Comparison of ENCODE assay signal across 19 cellular contexts in the genomic region with DNA sequence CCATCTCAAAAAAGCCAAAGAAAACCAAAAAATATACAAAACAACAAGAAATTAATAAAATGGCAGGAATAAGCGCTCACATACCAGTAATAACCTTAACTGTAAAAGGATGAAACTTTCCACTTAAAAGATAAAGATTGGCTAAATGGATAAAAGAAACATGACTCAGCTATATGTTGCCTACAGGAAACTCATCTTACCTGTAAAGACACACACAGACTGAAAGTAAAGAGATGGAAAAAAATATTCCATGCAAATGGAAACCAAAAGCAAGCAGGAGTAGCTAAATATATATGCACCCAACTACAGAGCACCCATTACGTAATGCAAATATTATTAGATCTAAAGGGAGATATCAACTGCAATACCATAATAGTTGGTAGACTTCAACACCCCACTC. TPM values are rescaled to one million over a fixed set of nuclear protein-coding genes. Genes with fewer than 3 reads are reported as not detected.
A peak's percentile ranks its signal among the peaks of the same experiment; 100 is the strongest.
DNase-seq lines count a peak whose midpoint lies in the region; ATAC-seq and TF ChIP-seq lines count a peak whose summit lies in the region.
"Had no signal": no experiment of that assay in that cellular context is flagged by ENCODE, and none has a peak within 500 bp of the region (broad histone marks: within the 10 kb centered on the region; RNA-seq: fewer than 3 reads in every experiment).

No MANE protein-coding gene starts in this region.

- peaks cover 52% of the 10 kb centered on the region for H3K36me3 Mint-ChIP-seq in CD4-positive, CD25-positive, alpha-beta regulatory T cell
- peaks cover 31% of the 10 kb centered on the region for H3K36me3 Mint-ChIP-seq in activated T-helper 17 cell treated with anti-CD3 and anti-CD28 coated beads, Interleukin-2, amount 50 U/mL, for 72 hours (ENCODE audit: low read depth)
- peaks cover 9 to 30% (median 29%) of the 10 kb centered on the region in 3 donors for H3K36me3 Mint-ChIP-seq in immature natural killer cell

- no peak for DNase-seq in activated CD4-positive, CD25-positive, alpha-beta regulatory T cell (lab: John Stamatoyannopoulos, UW)
- no peak for DNase-seq in CD4-positive, CD25-positive, alpha-beta regulatory T cell
- DNase-seq in immature natural killer cell, result no peak
- no peak for DNase-seq in NCI-H146 treated with DMSO at 0.1 percent for 48 hours (lab: John Stamatoyannopoulos, UW; ENCODE audit: unreplicated experiment)
- DNase-seq in lower leg skin (ENCODE audit: low spot score in 2 of 2), result no peak
- DNase-seq: 8988T, colonic mucosa, COR-L47, Karpas-422, NCI-H187, NCI-H774, thyroid gland had no signal

- H3K9me3 ChIP-seq in CD4-positive, CD25-positive, alpha-beta regulatory T cell (ENCODE audit: control insufficient read depth in 2 of 2, low read length in 2 of 2), result peaks cover 7 to 24% of the 10 kb centered on the region in 2 experiments
- H3K9me3 ChIP-seq: colonic mucosa, thyroid gland had no signal

- H3K4me1 Mint-ChIP-seq in CD4-positive, CD25-positive, alpha-beta regulatory T cell, result peaks cover 41 to 87% (median 56%) of the 10 kb centered on the region in 4 donors
- peaks cover 43% of the 10 kb centered on the region for H3K4me1 Mint-ChIP-seq in activated T-helper 17 cell treated with anti-CD3 and anti-CD28 coated beads, Interleukin-2, amount 50 U/mL, for 72 hours
- H3K4me1 Mint-ChIP-seq in immature natural killer cell, result peaks cover 71 to 91% of the 10 kb centered on the region in 2 donors

- ATAC-seq in activated CD4-positive, CD25-positive, alpha-beta regulatory T cell treated with anti-CD3 and anti-CD28 coated beads, Interleukin-2, amount 50 U/mL, for 24 hours, result peak; percentile 67 to 69
- no peak for ATAC-seq in CD4-positive, CD25-positive, alpha-beta regulatory T cell (ENCODE audit: low read depth in 2 of 2)
- ATAC-seq in activated T-helper 17 cell treated with anti-CD3 and anti-CD28 coated beads, Interleukin-2, amount 50 U/mL, for 72 hours (replicated peaks), result peak; percentile 59
- no peak for ATAC-seq in HG03039 (IDR thresholded peaks at IDR 0.05; ENCODE audit: unreplicated experiment)
- ATAC-seq: stimulated activated memory B cell treated with anti-CD40 and anti-IgM and Interleukin-4, amounts not matched to agents 10 μg/mL and 1 μg/mL and 100 μg/mL, for 72 hours had no signal

- H3K4me3 ChIP-seq in CD4-positive, CD25-positive, alpha-beta regulatory T cell (ENCODE audit: low read depth, low read length), result no peak overlapping the region
- H3K4me3 ChIP-seq in lower leg skin (ENCODE audit: low read depth, poor library complexity, severe bottlenecking), result no peak overlapping the region
- H3K4me3 ChIP-seq: colonic mucosa, lung, thyroid gland had no signal

- H3K36me3 ChIP-seq in CD4-positive, CD25-positive, alpha-beta regulatory T cell (ENCODE audit: control insufficient read depth, insufficient read depth, low read length), result peaks cover 15% of the 10 kb centered on the region
- H3K36me3 ChIP-seq: colonic mucosa, thyroid gland had no signal

- no peaks in the 10 kb centered on the region for H3K27me3 Mint-ChIP-seq in CD4-positive, CD25-positive, alpha-beta regulatory T cell
- H3K27me3 Mint-ChIP-seq in activated T-helper 17 cell treated with anti-CD3 and anti-CD28 coated beads, Interleukin-2, amount 50 U/mL, for 72 hours, result no peaks in the 10 kb centered on the region
- no peaks in the 10 kb centered on the region for H3K27me3 Mint-ChIP-seq in immature natural killer cell (ENCODE audit: low read depth in 3 of 3)
- H3K27me3 Mint-ChIP-seq: B cell; stimulated activated memory B cell treated with anti-CD40 and anti-IgM and Interleukin-4, amounts not matched to agents 10 μg/mL and 1 μg/mL and 100 μg/mL, for 72 hours had no signal

- WGBS in lower leg skin, 2 donors, result 90 to 95% methylated on average over 2 of the region's 2 CpGs

- H3K27me3 ChIP-seq in CD4-positive, CD25-positive, alpha-beta regulatory T cell (ENCODE audit: control insufficient read depth, insufficient read depth, low read length), result no peaks in the 10 kb centered on the region
- H3K27me3 ChIP-seq: colonic mucosa, thyroid gland had no signal

- TF ChIP-seq CTCF in lower leg skin (IDR thresholded peaks at IDR 0.05), result no peak

- H3K27ac Mint-ChIP-seq in CD4-positive, CD25-positive, alpha-beta regulatory T cell, result peak overlapping the region in 1 of 3 donors; percentile 39
- H3K27ac Mint-ChIP-seq in activated T-helper 17 cell treated with anti-CD3 and anti-CD28 coated beads, Interleukin-2, amount 50 U/mL, for 72 hours, result peak overlapping the region; percentile 83
- peak overlapping the region in 5 of 6 donors; percentile 18 to 91 (median 70) for H3K27ac Mint-ChIP-seq in immature natural killer cell
- H3K27ac Mint-ChIP-seq: B cell; brain; stimulated activated memory B cell treated with anti-CD40 and anti-IgM and Interleukin-4, amounts not matched to agents 10 μg/mL and 1 μg/mL and 100 μg/mL, for 72 hours had no signal

- peak overlapping the region in 3 of 4 donors; percentile 7 to 44 (median 34) for H3K4me3 Mint-ChIP-seq in CD4-positive, CD25-positive, alpha-beta regulatory T cell
- peak overlapping the region; percentile 56 for H3K4me3 Mint-ChIP-seq in activated T-helper 17 cell treated with anti-CD3 and anti-CD28 coated beads, Interleukin-2, amount 50 U/mL, for 72 hours
- peak overlapping the region in 4 of 5 donors; percentile 0 to 63 (median 18) for H3K4me3 Mint-ChIP-seq in immature natural killer cell
- H3K4me3 Mint-ChIP-seq: B cell; brain; stimulated activated memory B cell treated with anti-CD40 and anti-IgM and Interleukin-4, amounts not matched to agents 10 μg/mL and 1 μg/mL and 100 μg/mL, for 72 hours had no signal

- H3K4me1 ChIP-seq in CD4-positive, CD25-positive, alpha-beta regulatory T cell (ENCODE audit: control insufficient read depth, insufficient read depth, low read length, poor library complexity, severe bottlenecking), result peaks cover 3% of the 10 kb centered on the region
- H3K4me1 ChIP-seq: colonic mucosa had no signal

- H3K27ac ChIP-seq in CD4-positive, CD25-positive, alpha-beta regulatory T cell (ENCODE audit: insufficient read depth, low read length, poor library complexity, severe bottlenecking), result no peak overlapping the region
- H3K27ac ChIP-seq: colonic mucosa, thyroid gland had no signal

- intact Hi-C loops in lower leg skin (cut with DNase I; ENCODE audit: low total_unique reads), result no loop called here

- H3K9me3 Mint-ChIP-seq in CD4-positive, CD25-positive, alpha-beta regulatory T cell, result peaks cover 0 to 20% (median 4%) of the 10 kb centered on the region in 7 donors
- H3K9me3 Mint-ChIP-seq in activated T-helper 17 cell treated with anti-CD3 and anti-CD28 coated beads, Interleukin-2, amount 50 U/mL, for 72 hours, result peaks cover 4% of the 10 kb centered on the region
- H3K9me3 Mint-ChIP-seq in immature natural killer cell, result peaks cover 0 to 6% (median under 1%) of the 10 kb centered on the region in 6 donors

- TF ChIP-seq POLR2A in lower leg skin (IDR thresholded peaks at IDR 0.05), result no peak

RNA-seq across cellular contexts. Expression of a gene that starts 49.7 kb away (rescaled TPM):
- total RNA-seq in CD4-positive, CD25-positive, alpha-beta regulatory T cell, result 156 TPM
- polyA plus RNA-seq in CD4-positive, CD25-positive, alpha-beta regulatory T cell, result 100 to 1,000 TPM; 149 to 183 (median 153) TPM
- 10 to 100 TPM; 85.3 to 93.0 TPM for total RNA-seq in activated T-helper 17 cell treated with anti-CD3 and anti-CD28 coated beads, Interleukin-2, amount 50 U/mL, for 72 hours
- polyA plus RNA-seq in immature natural killer cell, result 100 to 1,000 TPM; 136 to 314 (median 192) TPM
- 10 to 100 TPM; 40.4 to 45.1 (median 44.5) TPM for total RNA-seq in lower leg skin

Comparison
In these comparisons a context has a peak if more than half of its experiments do, and no peak if none do; other contexts are left out.
1. ATAC-seq: peak in activated CD4-positive, CD25-positive, alpha-beta regulatory T cell treated with anti-CD3 and anti-CD28 coated beads, Interleukin-2, amount 50 U/mL, for 24 hours (2 of 2) and activated T-helper 17 cell treated with anti-CD3 and anti-CD28 coated beads, Interleukin-2, amount 50 U/mL, for 72 hours (single experiment); none in CD4-positive, CD25-positive, alpha-beta regulatory T cell (0 of 2) and HG03039 (single experiment).
2. Peak in every context shown above with its lines, with median percentiles within 50 percentile points of each other: H3K4me3 Mint-ChIP-seq.